In genomic region chr2:202172439-202173191, GRCh38 we compare ENCODE assay signal across 10 cellular contexts.
A peak's percentile ranks its signal among the peaks of the same experiment; 100 is the strongest.
DNase-seq lines count a peak whose midpoint lies in the region; ATAC-seq, FAIRE-seq and TF ChIP-seq lines count a peak whose summit lies in the region.
"Had no signal": no experiment of that assay in that cellular context is flagged by ENCODE, and none has a peak within 500 bp of the region (broad histone marks: within the 10 kb centered on the region; RNA-seq: fewer than 3 reads in every experiment).

No MANE protein-coding gene starts in this region.

- peak; percentile 42 for FAIRE-seq in GM12892 (lab: Jason Lieb, UNC)

- H2AK5ac ChIP-seq in mesenchymal stem cell (ENCODE audit: low read length, severe bottlenecking): no peak overlapping the region

- H2BK15ac ChIP-seq in mesenchymal stem cell (ENCODE audit: low read depth, poor library complexity, severe bottlenecking): no peak overlapping the region

- peaks cover 22% of the 10 kb centered on the region for H3K4me1 Mint-ChIP-seq in activated CD4-positive, alpha-beta T cell treated with anti-CD3 and anti-CD28 coated beads, Interleukin-2, amount 10 ng/mL, durations not matched to agents 24 days and 14 days
- H3K4me1 Mint-ChIP-seq in GM23338: peaks cover 13% of the 10 kb centered on the region; the same call in 2 of the 3 replicates
- H3K4me1 Mint-ChIP-seq in endothelial cell (ENCODE audit: unreplicated experiment): peaks cover 4% of the 10 kb centered on the region

- peak overlapping the region; percentile 68 for H3K4me3 Mint-ChIP-seq in activated CD4-positive, alpha-beta T cell treated with anti-CD3 and anti-CD28 coated beads, Interleukin-2, amount 10 ng/mL, durations not matched to agents 24 days and 14 days
- no peak overlapping the region for H3K4me3 Mint-ChIP-seq in GM23338
- H3K4me3 Mint-ChIP-seq in endothelial cell (ENCODE audit: unreplicated experiment): no peak overlapping the region

- H3K18ac ChIP-seq in mesenchymal stem cell (ENCODE audit: low read depth in 1 of 2, low read length in 2 of 2): no peak overlapping the region

- ATAC-seq in GM21717 (IDR thresholded peaks at IDR 0.05; ENCODE audit: unreplicated experiment) (peak; percentile 76), esophagus mucosa (no peak), GM23338 (no peak), gastrocnemius medialis (no peak)

- H3K9me3 ChIP-seq in mesenchymal stem cell (ENCODE audit: control insufficient read depth, low read length) (no peaks in the 10 kb centered on the region), gastrocnemius medialis (no peaks in the 10 kb centered on the region)

- H3K4me2 ChIP-seq in mesenchymal stem cell (ENCODE audit: low read length, poor library complexity, severe bottlenecking) (no peak overlapping the region), GM23338 (no peak overlapping the region)

- H3K23ac ChIP-seq in mesenchymal stem cell (ENCODE audit: low read length in 2 of 2): no peak overlapping the region

- no peak overlapping the region for H2BK120ac ChIP-seq in mesenchymal stem cell (ENCODE audit: low read depth, low read length)

- peak overlapping the region; percentile 86 for H3K27ac Mint-ChIP-seq in activated CD4-positive, alpha-beta T cell treated with anti-CD3 and anti-CD28 coated beads, Interleukin-2, amount 10 ng/mL, durations not matched to agents 24 days and 14 days
- H3K27ac Mint-ChIP-seq in GM23338 (no peak overlapping the region), endothelial cell (ENCODE audit: unreplicated experiment) (no peak overlapping the region)

- no peak overlapping the region for H2BK5ac ChIP-seq in mesenchymal stem cell (ENCODE audit: low read depth, low read length, poor library complexity, severe bottlenecking)

- H3K36me3 ChIP-seq in mesenchymal stem cell (ENCODE audit: control insufficient read depth in 1 of 2, insufficient read depth in 2 of 2, low read depth in 1 of 2, low read length in 2 of 2) (no peaks in the 10 kb centered on the region), GM23338 (ENCODE audit: insufficient read depth) (no peaks in the 10 kb centered on the region), gastrocnemius medialis (no peaks in the 10 kb centered on the region)

- H3K79me1 ChIP-seq in mesenchymal stem cell (replicated peaks; ENCODE audit: low read length, poor library complexity, severe bottlenecking): no peaks in the 10 kb centered on the region

- H3K4ac ChIP-seq in mesenchymal stem cell (ENCODE audit: low read depth in 1 of 2, low read length in 2 of 2): no peak overlapping the region

- no peak for TF ChIP-seq POLR2A in GM12892 (IDR thresholded peaks at IDR 0.05; ENCODE audit: low read depth, low read length)
- TF ChIP-seq POLR2A in gastrocnemius medialis (IDR thresholded peaks at IDR 0.05): no peak

- no peaks in the 10 kb centered on the region for H3K36me3 Mint-ChIP-seq in activated CD4-positive, alpha-beta T cell treated with anti-CD3 and anti-CD28 coated beads, Interleukin-2, amount 10 ng/mL, durations not matched to agents 24 days and 14 days (ENCODE audit: low read depth)
- H3K36me3 Mint-ChIP-seq in GM23338 (ENCODE audit: low read depth): no peaks in the 10 kb centered on the region
- H3K36me3 Mint-ChIP-seq in endothelial cell (ENCODE audit: low read depth, unreplicated experiment): no peaks in the 10 kb centered on the region

- intact Hi-C loops in activated CD4-positive, alpha-beta T cell treated with anti-CD3 and anti-CD28 coated beads, Interleukin-2, amount 10 ng/mL, durations not matched to agents 24 days and 14 days (cut with micrococcal nuclease): loop anchor here (2.0 to 10.0 kb wide), 2 partner anchors 140 to 388 kb away; partner anchors contain the start of genes ALS2 and FZD7
- intact Hi-C loops in gastrocnemius medialis (cut with DNase I; ENCODE audit: low total_unique reads): no loop called here

- H3K27me3 Mint-ChIP-seq in activated CD4-positive, alpha-beta T cell treated with anti-CD3 and anti-CD28 coated beads, Interleukin-2, amount 10 ng/mL, durations not matched to agents 24 days and 14 days: peaks cover 4% of the 10 kb centered on the region
- H3K27me3 Mint-ChIP-seq in GM23338 (ENCODE audit: insufficient read depth, low read depth, poor library complexity): peaks cover 25% of the 10 kb centered on the region
- peaks cover 3% of the 10 kb centered on the region for H3K27me3 Mint-ChIP-seq in endothelial cell (ENCODE audit: unreplicated experiment)

- WGBS in mesenchymal stem cell: 84% methylated on average over 6 of the region's 6 CpGs

- H4K20me1 ChIP-seq in GM23338 (replicated peaks; ENCODE audit: insufficient read depth): no peaks in the 10 kb centered on the region

- H4K91ac ChIP-seq in mesenchymal stem cell (ENCODE audit: low read length): no peak overlapping the region

- no peak overlapping the region for H3K4me3 ChIP-seq in mesenchymal stem cell (ENCODE audit: insufficient read depth in 1 of 2, low read depth in 1 of 2, low read length in 2 of 2)
- H3K4me3 ChIP-seq in GM23338: no peak overlapping the region
- no peak overlapping the region for H3K4me3 ChIP-seq in gastrocnemius medialis

- H3K27ac ChIP-seq in mesenchymal stem cell (ENCODE audit: low read length, poor library complexity, severe bottlenecking) (no peak overlapping the region), GM23338 (ENCODE audit: low read depth) (no peak overlapping the region), gastrocnemius medialis (no peak overlapping the region)

- H3K9ac ChIP-seq in mesenchymal stem cell (ENCODE audit: low read length): no peak overlapping the region

- H2BK12ac ChIP-seq in mesenchymal stem cell (ENCODE audit: low read length in 2 of 2): peak overlapping the region in 1 of 2 experiments; percentile 3

- in situ Hi-C loops in gastrocnemius medialis (cut with MboI; ENCODE audit: low sequenced_read_pairs in 4 of 4): no loop called here

- 0 out of 2 replicates have a peak, but pooled peaks cover 4% of the 10 kb centered on the region for H3F3A ChIP-seq in GM23338 (replicated peaks; ENCODE audit: low read depth)

- no peak for TF ChIP-seq CTCF in GM23338 (conservative IDR thresholded peaks at IDR 0.05; ENCODE audit: low read depth in 2 of 2)
- no peak for TF ChIP-seq CTCF in endothelial cell (IDR thresholded peaks at IDR 0.05; ENCODE audit: unreplicated experiment)
- TF ChIP-seq CTCF in gastrocnemius medialis (IDR thresholded peaks at IDR 0.05 in 4 of 5, conservative IDR thresholded peaks at IDR 0.05 in 1 of 5): no peak

- peaks cover 0 to 23% of the 10 kb centered on the region in 2 experiments for H3K27me3 ChIP-seq in mesenchymal stem cell (ENCODE audit: control insufficient read depth in 1 of 2, insufficient read depth in 1 of 2, low read length in 2 of 2)
- H3K27me3 ChIP-seq in GM23338 (ENCODE audit: insufficient read depth): peaks cover 21% of the 10 kb centered on the region
- H3K27me3 ChIP-seq in gastrocnemius medialis: no peaks in the 10 kb centered on the region

- no peak for DNase-seq in GM12892 (ENCODE audit: insufficient read length)
- peak; percentile 72 for DNase-seq in activated CD4-positive, alpha-beta T cell treated with anti-CD3 and anti-CD28 coated beads, Interleukin-2, amount 10 ng/mL, durations not matched to agents 24 days and 14 days
- peak; percentile 28 for DNase-seq in mesenchymal stem cell
- no peak for DNase-seq in GM23338 (ENCODE audit: low spot score)
- DNase-seq in endothelial cell (ENCODE audit: low spot score): no peak
- DNase-seq in gastrocnemius medialis: no peak
- DNase-seq: anterior cingulate cortex, DND-41 had no signal

- no peaks in the 10 kb centered on the region for H3K9me3 Mint-ChIP-seq in activated CD4-positive, alpha-beta T cell treated with anti-CD3 and anti-CD28 coated beads, Interleukin-2, amount 10 ng/mL, durations not matched to agents 24 days and 14 days
- H3K9me3 Mint-ChIP-seq in GM23338 (peaks cover 12% of the 10 kb centered on the region; the same call in 2 of the 3 replicates), endothelial cell (ENCODE audit: unreplicated experiment) (no peaks in the 10 kb centered on the region)

- no peak overlapping the region for H2AFZ ChIP-seq in mesenchymal stem cell (ENCODE audit: low read depth, low read length)
- H2AFZ ChIP-seq in GM23338: no peak overlapping the region; the same call in 1 of the 2 replicates

- no peaks in the 10 kb centered on the region for H3K79me2 ChIP-seq in GM23338 (replicated peaks; ENCODE audit: insufficient read depth)

- no peak overlapping the region for H3K14ac ChIP-seq in mesenchymal stem cell (ENCODE audit: low read length in 2 of 2)

- H4K8ac ChIP-seq in mesenchymal stem cell (ENCODE audit: low read length): no peak overlapping the region

- H3K9me2 ChIP-seq in GM23338 (ENCODE audit: insufficient read depth): no peaks in the 10 kb centered on the region

- H3K4me1 ChIP-seq in mesenchymal stem cell (ENCODE audit: control insufficient read depth, insufficient read depth, low read depth, low read length) (peaks cover 5% of the 10 kb centered on the region), GM23338 (ENCODE audit: insufficient read depth) (peaks cover 12% of the 10 kb centered on the region; the same call in 1 of the 2 replicates), gastrocnemius medialis (no peaks in the 10 kb centered on the region)

TF ChIP-seq in GM23338, 12 proteins besides CTCF, POLR2A, EP300 and RAD21:
- TF ChIP-seq ETS1 (IDR thresholded peaks at IDR 0.05) (no peak), STAT1 (IDR thresholded peaks at IDR 0.05; ENCODE audit: unreplicated experiment) (no peak), NANOG (IDR thresholded peaks at IDR 0.05; ENCODE audit: borderline replicate concordance) (no peak)

Comparison
In these comparisons a context has a peak if more than half of its experiments do, and no peak if none do; other contexts are left out.
1. DNase-seq: peak in activated CD4-positive, alpha-beta T cell treated with anti-CD3 and anti-CD28 coated beads, Interleukin-2, amount 10 ng/mL, durations not matched to agents 24 days and 14 days (single experiment) and mesenchymal stem cell (single experiment); none in GM12892 (single experiment), GM23338 (single experiment), endothelial cell (single experiment) and gastrocnemius medialis (0 of 2).